Comparison of ENCODE assay signal across 17 cellular contexts in the genomic region with DNA sequence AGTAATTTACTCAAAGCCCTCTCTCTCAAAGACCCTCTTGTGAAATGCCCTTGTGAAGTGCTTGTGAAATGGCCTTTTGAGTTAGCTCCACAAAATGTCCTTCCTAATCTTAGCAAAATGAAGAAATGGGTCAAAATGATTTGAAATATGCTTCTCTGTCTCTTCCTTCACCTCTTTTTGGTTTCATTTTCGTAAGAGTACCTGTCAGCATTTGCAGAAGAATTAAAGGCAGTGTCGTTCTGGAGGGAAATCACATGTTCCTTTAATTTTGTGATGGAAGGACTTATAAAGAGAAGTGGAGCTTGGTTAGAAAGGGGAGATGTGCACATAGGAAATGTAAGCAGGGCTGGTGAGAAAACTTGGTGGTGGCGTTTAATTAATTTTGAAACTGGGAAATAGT.
DNase-seq lines count a peak whose midpoint lies in the region; ATAC-seq, FAIRE-seq and TF ChIP-seq lines count a peak whose summit lies in the region.
"Had no signal": no experiment of that assay in that cellular context is flagged by ENCODE, and none has a peak within 500 bp of the region (broad histone marks: within the 10 kb centered on the region; RNA-seq: fewer than 3 reads in every experiment).

No MANE protein-coding gene starts in this region.

- H3K4ac ChIP-seq in mesendoderm (ENCODE audit: low read depth, low read length): no peak overlapping the region

- H3K9me3 Mint-ChIP-seq in naive B cell: peaks cover 0 to 3% (median 0%) of the 10 kb centered on the region in 7 donors
- H3K9me3 Mint-ChIP-seq: immature natural killer cell had no signal

- no peaks in the 10 kb centered on the region for H3K79me2 ChIP-seq in mesendoderm (ENCODE audit: control insufficient read depth, insufficient read depth, low read length)

- DNase-seq in SIG-M5 treated with dmso at 0.1 percent for 504 hours (lab: John Stamatoyannopoulos, UW; ENCODE audit: unreplicated experiment): peak; percentile 36
- DNase-seq in SIG-M5 (lab: John Stamatoyannopoulos, UW): no peak
- peak; percentile 9 for DNase-seq in MV-4-11 (lab: John Stamatoyannopoulos, UW)
- peak; percentile 12 for DNase-seq in naive B cell
- DNase-seq in breast epithelium (ENCODE audit: low spot score in 2 of 2): no peak
- no peak for DNase-seq in D721Med (ENCODE audit: insufficient read length, low spot score)
- DNase-seq in mesendoderm: no peak
- DNase-seq: activated effector memory CD4-positive, alpha-beta T cell treated with anti-CD3 and anti-CD28 coated beads, Interleukin-2, amount 50 U/mL, for 16 hours; DMS153; NCI-H1105 treated with DMSO at 0.1 percent for 48 hours; NCI-H69; sigmoid colon had no signal

- H3K9ac ChIP-seq in mesendoderm (ENCODE audit: low read length): no peak overlapping the region

- H3K27ac ChIP-seq in breast epithelium (no peak overlapping the region), mesendoderm (ENCODE audit: low read depth, low read length) (no peak overlapping the region)
- H3K27ac ChIP-seq: 22Rv1, cardiac muscle cell, sigmoid colon had no signal

- H3K4me3 Mint-ChIP-seq in naive B cell: no peak overlapping the region
- H3K4me3 Mint-ChIP-seq: immature natural killer cell had no signal

- H3K4me3 ChIP-seq in breast epithelium (no peak overlapping the region), mesendoderm (ENCODE audit: low read length) (no peak overlapping the region)
- H3K4me3 ChIP-seq: cardiac muscle cell, sigmoid colon had no signal

- TF ChIP-seq POLR2A in breast epithelium (IDR thresholded peaks at IDR 0.05): no peak

- no peaks in the 10 kb centered on the region for H3K27me3 Mint-ChIP-seq in naive B cell

- no peak overlapping the region for H4K8ac ChIP-seq in mesendoderm (ENCODE audit: low read depth, low read length)

- H3K4me1 ChIP-seq in breast epithelium (no peaks in the 10 kb centered on the region), mesendoderm (ENCODE audit: control insufficient read depth, low read depth, low read length) (no peaks in the 10 kb centered on the region)

- H3K56ac ChIP-seq in mesendoderm (ENCODE audit: low read length): no peak overlapping the region

- H3K27ac Mint-ChIP-seq in naive B cell: no peak overlapping the region
- H3K27ac Mint-ChIP-seq: immature natural killer cell had no signal

- FAIRE-seq in D721Med (lab: Jason Lieb, UNC): no peak
- FAIRE-seq: GM12892 had no signal

- no peak for TF ChIP-seq CTCF in breast epithelium (IDR thresholded peaks at IDR 0.05)
- no peak for TF ChIP-seq CTCF in D721Med (IDR thresholded peaks at IDR 0.05; ENCODE audit: insufficient read depth, missing control alignments)

- H3K18ac ChIP-seq in mesendoderm (ENCODE audit: low read length): no peak overlapping the region

- H3K36me3 Mint-ChIP-seq in naive B cell: no peaks in the 10 kb centered on the region

- H2BK5ac ChIP-seq in mesendoderm (ENCODE audit: low read length): no peak overlapping the region

- no peaks in the 10 kb centered on the region for H3K79me1 ChIP-seq in mesendoderm (ENCODE audit: low read length)

- no peak overlapping the region for H3K23ac ChIP-seq in mesendoderm (ENCODE audit: low read length)

- H3K9me3 ChIP-seq in breast epithelium: no peaks in the 10 kb centered on the region
- H3K9me3 ChIP-seq: sigmoid colon had no signal

- intact Hi-C loops in breast epithelium (cut with DNase I; ENCODE audit: low total_unique reads): no loop called here

- H2BK120ac ChIP-seq in mesendoderm (ENCODE audit: low read depth, low read length): no peak overlapping the region

- no peak overlapping the region for H2AK5ac ChIP-seq in mesendoderm (ENCODE audit: low read length)

- H3K36me3 ChIP-seq in breast epithelium (no peaks in the 10 kb centered on the region), mesendoderm (ENCODE audit: control insufficient read depth, insufficient read depth, low read length) (no peaks in the 10 kb centered on the region)
- H3K36me3 ChIP-seq: cardiac muscle cell, sigmoid colon had no signal

- WGBS in mesendoderm (ENCODE audit: extremely low coverage, insufficient coverage, low lambda C conversion rate): no CpG with 5 or more reads among the region's 3 CpGs

- no peak overlapping the region for H2BK15ac ChIP-seq in mesendoderm (replicated peaks; ENCODE audit: low read depth)

- H3K4me1 Mint-ChIP-seq in naive B cell: peaks cover 0 to 14% (median 12%) of the 10 kb centered on the region in 3 donors

- no peak overlapping the region for H4K5ac ChIP-seq in mesendoderm (ENCODE audit: low read length)

- H3K4me2 ChIP-seq in mesendoderm (ENCODE audit: low read length): no peak overlapping the region

- peak; percentile 61 for ATAC-seq in HG02678 (IDR thresholded peaks at IDR 0.05; ENCODE audit: unreplicated experiment)
- peak; percentile 55 to 79 for ATAC-seq in naive B cell (ENCODE audit: low read depth in 2 of 2)

- no peaks in the 10 kb centered on the region for H3K27me3 ChIP-seq in breast epithelium
- no peaks in the 10 kb centered on the region for H3K27me3 ChIP-seq in mesendoderm (ENCODE audit: insufficient read depth, low read length, poor library complexity)
- H3K27me3 ChIP-seq: cardiac muscle cell, sigmoid colon had no signal

Comparison
In these comparisons a context has a peak if more than half of its experiments do, and no peak if none do; other contexts are left out.
1. DNase-seq: peak in SIG-M5 treated with dmso at 0.1 percent for 504 hours (single experiment), MV-4-11 (single experiment) and naive B cell (single experiment); none in SIG-M5 (single experiment), breast epithelium (0 of 2), D721Med (single experiment) and mesendoderm (single experiment).